In genomic region chr15:40873625-40874561, GRCh38 we compare ENCODE assay signal across 8 cellular contexts. TPM values are rescaled to one million over a fixed set of nuclear protein-coding genes. Genes with fewer than 3 reads are reported as not detected.
DNase-seq lines count a peak whose midpoint lies in the region; ATAC-seq and TF ChIP-seq lines count a peak whose summit lies in the region.

RHOV (minus strand) TSS chr15:40874234; CDS start chr15:40874139, 95 bp downstream.

- peaks cover 9% of the 10 kb centered on the region for H3K27me3 Mint-ChIP-seq in endothelial cell (ENCODE audit: unreplicated experiment)

- H3K36me3 ChIP-seq in thoracic aorta = no peaks in the 10 kb centered on the region

- DNase-seq in A172 (ENCODE audit: low spot score) (peak; percentile 42), NCI-H510A treated with DMSO at 0.1 percent for 48 hours (lab: John Stamatoyannopoulos, UW) (peak; percentile 66), endothelial cell (ENCODE audit: low spot score) (peak; percentile 61), myocyte (ENCODE audit: low read depth) (peak; percentile 38), thoracic aorta (ENCODE audit: low spot score) (no peak)
- DNase-seq in activated CD4-positive, alpha-beta T cell treated with anti-CD3 and anti-CD28 coated beads, Interleukin-2, amount 50 U/mL, for 4 hours = peak; percentile 26 to 32

- no peaks in the 10 kb centered on the region for H3K9me3 ChIP-seq in thoracic aorta

- H3K27ac ChIP-seq in thoracic aorta = no peak within 1 kb of the TSS

- TF ChIP-seq CTCF in endothelial cell (IDR thresholded peaks at IDR 0.05; ENCODE audit: unreplicated experiment) = no peak
- TF ChIP-seq CTCF in thoracic aorta (IDR thresholded peaks at IDR 0.05) = no peak

- H3K27ac Mint-ChIP-seq in endothelial cell (ENCODE audit: unreplicated experiment) = no peak within 1 kb of the TSS

- H3K36me3 Mint-ChIP-seq in endothelial cell (ENCODE audit: low read depth, unreplicated experiment) = no peaks in the 10 kb centered on the region

- H3K4me3 Mint-ChIP-seq in endothelial cell (ENCODE audit: unreplicated experiment) = peak within 1 kb of the TSS; percentile 69

- H3K4me3 ChIP-seq in thoracic aorta = peak within 1 kb of the TSS; percentile 73

- H3K4me1 ChIP-seq in thoracic aorta (ENCODE audit: control insufficient read depth in 1 of 2, low read depth in 2 of 2) = peaks cover 0 to 11% of the 10 kb centered on the region in 2 donors

- H3K4me1 Mint-ChIP-seq in endothelial cell (ENCODE audit: unreplicated experiment) = peaks cover 2% of the 10 kb centered on the region

- no peaks in the 10 kb centered on the region for H3K9me3 Mint-ChIP-seq in endothelial cell (ENCODE audit: unreplicated experiment)

- no peaks in the 10 kb centered on the region for H3K27me3 ChIP-seq in thoracic aorta (replicated peaks; ENCODE audit: insufficient read depth)

- ATAC-seq in GM18502 (IDR thresholded peaks at IDR 0.05; ENCODE audit: poor library complexity, unreplicated experiment) (peak; percentile 62), HG03135 (IDR thresholded peaks at IDR 0.05; ENCODE audit: unreplicated experiment) (peak; percentile 51), thoracic aorta (ENCODE audit: insufficient number of reproducible peaks, low FRiP score, low read depth) (no peak)

RNA-seq across cellular contexts. Expression of gene RHOV, which starts in this region (rescaled TPM):
- total RNA-seq in A172 (2014; rRNA removed; shearing (Covaris generic)) = 0.22 and 1.4 TPM in 2 replicates
- total RNA-seq in endothelial cell (ENCODE audit: unreplicated experiment) (1.4 TPM), myocyte (0.10 TPM in 1 of 2 replicates, not detected in the other), thoracic aorta (not detected)
- 0.06 TPM for polyA plus RNA-seq in myocyte (2012)

Comparison
In these comparisons a context has a peak if more than half of its experiments do, and no peak if none do; other contexts are left out.
1. Peak in DNase-seq in myocyte; RNA of the gene not detected or under 1 TPM.